ENCODE assay signal across 23 cellular contexts in the genomic region with DNA sequence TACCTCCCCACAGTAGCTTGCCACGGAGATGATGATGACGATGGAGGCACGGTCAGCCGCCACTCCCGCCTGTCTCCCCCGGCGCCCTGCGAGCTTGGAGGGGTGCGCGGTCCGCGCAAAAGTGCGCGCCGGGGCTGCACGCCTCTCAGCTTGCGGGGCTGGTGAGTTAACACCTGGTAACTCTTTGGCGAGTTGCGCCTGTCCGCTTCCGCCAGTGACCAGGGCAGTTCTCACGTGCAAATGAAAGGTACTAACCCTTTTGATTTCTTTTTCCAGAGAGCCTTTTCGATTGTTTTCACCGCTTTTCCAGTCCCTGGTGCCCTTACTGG. TPM values are rescaled to one million over a fixed set of nuclear protein-coding genes. Genes with fewer than 3 reads are reported as not detected.
DNase-seq lines count a peak whose midpoint lies in the region; FAIRE-seq and TF ChIP-seq lines count a peak whose summit lies in the region.
"Had no signal": no experiment of that assay in that cellular context is flagged by ENCODE, and none has a peak within 500 bp of the region (broad histone marks: within the 10 kb centered on the region; RNA-seq: fewer than 3 reads in every experiment).

No MANE protein-coding gene starts in this region.

- peak overlapping the region; percentile 47 for H3K4me3 ChIP-seq in choroid plexus epithelial cell (ENCODE audit: low read depth, low read length)
- no peak overlapping the region for H3K4me3 ChIP-seq in kidney (ENCODE audit: low read length in 2 of 2)
- H3K4me3 ChIP-seq in smooth muscle cell, result peak overlapping the region; percentile 7
- H3K4me3 ChIP-seq in mammary epithelial cell (replicated peaks in 1 of 3; ENCODE audit: insufficient read depth in 1 of 3, low read depth in 2 of 3, low read length in 3 of 3), result no peak overlapping the region
- H3K4me3 ChIP-seq: BLaER1 treated with 17β-estradiol and CSF1 and Interleukin-3, amounts not matched to agents 10 nM and 100 nM; thyroid gland had no signal

- H2AFZ ChIP-seq in smooth muscle cell (ENCODE audit: low read depth) (no peak overlapping the region), mammary epithelial cell (ENCODE audit: low read depth, low read length) (no peak overlapping the region)

- CTCF ChIA-PET in mammary epithelial cell (lab: Charles Lee; ENCODE audit: low non-redundant PET), result no interaction called here

- peaks cover 2 to 22% (median 12%) of the 10 kb centered on the region in 7 donors for H3K9me3 Mint-ChIP-seq in CD14-positive monocyte
- H3K9me3 Mint-ChIP-seq: activated T-helper 1 cell treated with anti-CD3 and anti-CD28 coated beads, Interleukin-12 subunit alpha, Interleukin-12 subunit beta, Interleukin-2, Interleukin-4 antibody, amounts not matched to agents 30 ng/mL and 10 ng/mL and 1 ng/mL, durations not matched to agents 14 hours and 24 hours and 36 hours had no signal

- intact Hi-C loops in kidney (cut with DNase I) (no loop called here), mammary epithelial cell (cut with micrococcal nuclease) (loop anchor here (10.0 kb wide), 3 partner anchors 245 to 1215 kb away; no protein-coding TSS in a partner anchor), CD14-positive monocyte (cut with micrococcal nuclease) (no loop called here)

- H3K4me1 Mint-ChIP-seq in CD14-positive monocyte, result no peaks in the 10 kb centered on the region

- H3K4me1 ChIP-seq in kidney (ENCODE audit: control insufficient read depth in 1 of 2, insufficient read depth in 1 of 2, low read depth in 1 of 2, low read length in 2 of 2) (peaks cover 0 to 3% of the 10 kb centered on the region in 2 donors), smooth muscle cell (ENCODE audit: low read depth) (peaks cover 15% of the 10 kb centered on the region), mammary epithelial cell (ENCODE audit: insufficient read depth, low read length) (no peaks in the 10 kb centered on the region)
- H3K4me1 ChIP-seq: BLaER1 treated with 17β-estradiol and CSF1 and Interleukin-3, amounts not matched to agents 10 nM and 100 nM had no signal

- peaks cover 48 to 77% (median 61%) of the 10 kb centered on the region in 3 donors for H3K27me3 Mint-ChIP-seq in CD14-positive monocyte (ENCODE audit: low read depth in 3 of 3)

- H3K9me3 ChIP-seq in kidney (ENCODE audit: control insufficient read depth in 1 of 2, low read length in 2 of 2) (no peaks in the 10 kb centered on the region), smooth muscle cell (replicated peaks; ENCODE audit: low read depth) (no peaks in the 10 kb centered on the region), mammary epithelial cell (replicated peaks; ENCODE audit: insufficient read depth, low read length) (no peaks in the 10 kb centered on the region)
- H3K9me3 ChIP-seq: thyroid gland had no signal

- DNase-seq in DMS53 (lab: John Stamatoyannopoulos, UW) (peak; percentile 48), DMS53 treated with DMSO at 0.1 percent for 48 hours (lab: John Stamatoyannopoulos, UW; ENCODE audit: unreplicated experiment) (no peak), choroid plexus epithelial cell (ENCODE audit: low read depth) (no peak), kidney (peak; percentile 59), smooth muscle cell (lab: John Stamatoyannopoulos, UW; ENCODE audit: unreplicated experiment) (no peak), mammary epithelial cell (no peak), CD14-positive monocyte (ENCODE audit: low spot score) (no peak), GM19238 (ENCODE audit: insufficient read length, low spot score) (no peak)
- DNase-seq: activated CD8-positive, alpha-beta memory T cell treated with anti-CD3 and anti-CD28 coated beads for 24 hours; effector memory CD4-positive, alpha-beta T cell; NCI-H1417; NCI-H2171 treated with DMSO at 0.1 percent for 48 hours; NCI-H774; SHP77 treated with DMSO at 0.1 percent for 48 hours; stimulated activated CD4-positive, alpha-beta T cell treated with anti-CD3 and anti-CD28 coated beads, Interleukin-12 subunit alpha, Interleukin-12 subunit beta, amount 100 ng/mL, for 4 hours; thyroid gland; WERI-Rb-1 had no signal

- dilution Hi-C loops in mammary epithelial cell (cut with HindIII; ENCODE audit: low sequenced_read_pairs), result no loop called here

- H3K79me2 ChIP-seq in smooth muscle cell (ENCODE audit: low read depth), result no peaks in the 10 kb centered on the region
- H3K79me2 ChIP-seq in mammary epithelial cell (ENCODE audit: insufficient read depth, low read length), result no peaks in the 10 kb centered on the region

- H3K27ac Mint-ChIP-seq in CD14-positive monocyte, result no peak overlapping the region
- H3K27ac Mint-ChIP-seq: activated T-helper 1 cell treated with anti-CD3 and anti-CD28 coated beads, Interleukin-12 subunit alpha, Interleukin-12 subunit beta, Interleukin-2, Interleukin-4 antibody, amounts not matched to agents 30 ng/mL and 10 ng/mL and 1 ng/mL, durations not matched to agents 14 hours and 24 hours and 36 hours had no signal

- H3K27ac ChIP-seq in kidney (ENCODE audit: low read depth in 2 of 2, low read length in 2 of 2) (no peak overlapping the region), smooth muscle cell (ENCODE audit: low read depth) (no peak overlapping the region), mammary epithelial cell (ENCODE audit: insufficient read depth, low read depth, low read length) (no peak overlapping the region)
- H3K27ac ChIP-seq: 22Rv1; BLaER1 treated with 17β-estradiol and CSF1 and Interleukin-3, amounts not matched to agents 10 nM and 100 nM; thyroid gland; WERI-Rb-1 had no signal

- in situ Hi-C loops in mammary epithelial cell (cut with MboI; ENCODE audit: low sequenced_read_pairs in 2 of 2), result no loop called here

- peaks cover 63% of the 10 kb centered on the region for H3K27me3 ChIP-seq in smooth muscle cell (ENCODE audit: low read depth)
- peaks cover 29% of the 10 kb centered on the region for H3K27me3 ChIP-seq in mammary epithelial cell (ENCODE audit: insufficient read depth, low read length)

- no peak for TF ChIP-seq CTCF in choroid plexus epithelial cell (conservative IDR thresholded peaks at IDR 0.05; ENCODE audit: low read depth, low read length)
- no peak for TF ChIP-seq CTCF in kidney (IDR thresholded peaks at IDR 0.05; ENCODE audit: borderline replicate concordance, extremely low read depth, insufficient read depth)
- no peak for TF ChIP-seq CTCF in smooth muscle cell (IDR thresholded peaks at IDR 0.05; ENCODE audit: borderline replicate concordance, insufficient read depth, poor library complexity, severe bottlenecking)
- TF ChIP-seq CTCF in mammary epithelial cell (conservative IDR thresholded peaks at IDR 0.05 in 1 of 2, IDR thresholded peaks at IDR 0.05 in 1 of 2; ENCODE audit: extremely low read depth in 1 of 2, insufficient read depth in 1 of 2, low read depth in 1 of 2, low read length in 2 of 2), result no peak
- no peak for TF ChIP-seq CTCF in CD14-positive monocyte (IDR thresholded peaks at IDR 0.05)

- H3K4me2 ChIP-seq in smooth muscle cell (peak overlapping the region; percentile 71), mammary epithelial cell (ENCODE audit: insufficient read depth, low read depth, low read length) (no peak overlapping the region)
- H3K4me2 ChIP-seq: BLaER1 treated with 17β-estradiol and CSF1 and Interleukin-3, amounts not matched to agents 10 nM and 100 nM had no signal

- no peak overlapping the region for H3K9ac ChIP-seq in kidney (ENCODE audit: low read length in 2 of 2)
- no peak overlapping the region for H3K9ac ChIP-seq in smooth muscle cell (ENCODE audit: low read depth)
- no peak overlapping the region for H3K9ac ChIP-seq in mammary epithelial cell (ENCODE audit: insufficient read depth, low read length)
- H3K9ac ChIP-seq: BLaER1 treated with 17β-estradiol and CSF1 and Interleukin-3, amounts not matched to agents 10 nM and 100 nM had no signal

- H3K36me3 ChIP-seq in kidney (ENCODE audit: control insufficient read depth in 1 of 2, insufficient read depth in 2 of 2, low read length in 2 of 2) (no peaks in the 10 kb centered on the region), smooth muscle cell (ENCODE audit: low read depth) (no peaks in the 10 kb centered on the region), mammary epithelial cell (ENCODE audit: insufficient read depth, low read length) (no peaks in the 10 kb centered on the region)
- H3K36me3 ChIP-seq: BLaER1 treated with 17β-estradiol and CSF1 and Interleukin-3, amounts not matched to agents 10 nM and 100 nM; thyroid gland; WERI-Rb-1 had no signal

- H3K36me3 Mint-ChIP-seq in CD14-positive monocyte, result no peaks in the 10 kb centered on the region

- BruUV-seq in mammary epithelial cell (replicated peaks; lab: Mats Ljungman, UMichigan), result no TSS peak

- peaks cover 30% of the 10 kb centered on the region for H4K20me1 ChIP-seq in smooth muscle cell (ENCODE audit: low read depth)
- H4K20me1 ChIP-seq in mammary epithelial cell (ENCODE audit: insufficient read depth, low read length), result no peaks in the 10 kb centered on the region
- H4K20me1 ChIP-seq: BLaER1 treated with 17β-estradiol and CSF1 and Interleukin-3, amounts not matched to agents 10 nM and 100 nM had no signal

- no peaks in the 10 kb centered on the region for H3F3A ChIP-seq in smooth muscle cell (ENCODE audit: low read depth)

- H3K4me3 Mint-ChIP-seq in CD14-positive monocyte, result peak overlapping the region in 1 of 2 donors; percentile 65
- H3K4me3 Mint-ChIP-seq: activated T-helper 1 cell treated with anti-CD3 and anti-CD28 coated beads, Interleukin-12 subunit alpha, Interleukin-12 subunit beta, Interleukin-2, Interleukin-4 antibody, amounts not matched to agents 30 ng/mL and 10 ng/mL and 1 ng/mL, durations not matched to agents 14 hours and 24 hours and 36 hours; T-helper 1 cell treated with Interleukin-12 subunit alpha and Interleukin-12 subunit beta and Interleukin-4 antibody, amounts not matched to agents 30 μg/mL and 1 μg/mL, for 36 hours had no signal

- no peak for FAIRE-seq in kidney (lab: Jason Lieb, UNC)
- FAIRE-seq: GM12892 had no signal

- 57% methylated on average over 24 of the region's 24 CpGs for WGBS in smooth muscle cell (ENCODE audit: low lambda C conversion rate)
- 83% methylated on average over 24 of the region's 24 CpGs for WGBS in mammary epithelial cell (ENCODE audit: low coverage, missing lambda C conversion rate)

RNA-seq across cellular contexts. Expression of a gene that starts 6.1 kb away (rescaled TPM):
- total RNA-seq in kidney, result 0.82 TPM
- 1.4 TPM for polyA plus RNA-seq in kidney (ENCODE audit: insufficient read depth, low read depth, low replicate concordance)
- 20.9 and 23.6 TPM in 2 replicates for total RNA-seq in smooth muscle cell
- 8.3 and 10.0 TPM in 2 replicates for polyA plus RNA-seq in smooth muscle cell
- 1 to 10 TPM; 1.4 to 2.8 TPM for total RNA-seq in mammary epithelial cell
- 0.15 TPM for polyA plus RNA-seq in mammary epithelial cell
- not detected for polyA minus RNA-seq in mammary epithelial cell
- polyA plus RNA-seq in CD14-positive monocyte, result not detected
- total RNA-seq: activated T-helper 1 cell treated with anti-CD3 and anti-CD28 coated beads, Interleukin-12 subunit alpha, Interleukin-12 subunit beta, Interleukin-2, Interleukin-4 antibody, amounts not matched to agents 30 ng/mL and 10 ng/mL and 1 ng/mL, durations not matched to agents 14 hours and 24 hours and 36 hours; HT1080 had no signal

Comparison
In these comparisons a context has a peak if more than half of its experiments do, and no peak if none do; other contexts are left out.
1. DNase-seq: peak in DMS53 (single experiment) and kidney (single experiment); none in DMS53 treated with DMSO at 0.1 percent for 48 hours (single experiment), choroid plexus epithelial cell (single experiment), smooth muscle cell (single experiment), mammary epithelial cell (single experiment), CD14-positive monocyte (single experiment) and GM19238 (single experiment).
2. H3K4me3 ChIP-seq: peak in choroid plexus epithelial cell (single experiment) and smooth muscle cell (single experiment); none in kidney (0 of 2) and mammary epithelial cell (0 of 3).